Comparison of ENCODE assay signal across 1 cellular context in the genomic region with DNA sequence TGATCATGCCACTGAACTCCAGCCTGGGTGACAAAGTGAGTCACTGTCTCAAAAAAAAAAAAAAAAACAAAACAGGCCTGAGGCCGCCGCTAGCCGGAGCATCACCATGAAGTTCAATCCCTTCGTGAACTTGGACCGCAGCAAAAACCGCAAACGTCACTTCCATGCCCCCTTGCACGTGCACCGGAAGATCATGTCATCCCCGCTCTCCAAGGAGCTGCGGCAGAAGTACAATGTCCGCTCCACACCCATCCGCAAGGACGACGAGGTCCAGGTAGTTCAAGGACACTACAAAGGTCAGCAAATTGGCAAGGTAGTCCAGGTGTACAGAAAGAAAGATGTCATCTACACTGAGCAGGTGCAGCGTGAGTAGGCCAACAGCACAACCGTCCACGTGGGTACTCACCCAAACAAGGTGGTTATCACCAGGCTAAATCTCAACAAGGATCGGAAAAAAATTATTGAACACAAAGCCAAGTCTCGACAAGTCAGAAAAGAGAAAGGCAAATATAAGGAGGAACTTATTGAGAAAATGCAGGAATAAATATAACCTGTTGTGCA.
TF ChIP-seq lines count a peak whose summit lies in the region.

No MANE protein-coding gene starts in this region.

TF ChIP-seq in K562, 482 proteins besides CTCF, POLR2A, EP300 and RAD21:
- TF ChIP-seq, protein P1, sequence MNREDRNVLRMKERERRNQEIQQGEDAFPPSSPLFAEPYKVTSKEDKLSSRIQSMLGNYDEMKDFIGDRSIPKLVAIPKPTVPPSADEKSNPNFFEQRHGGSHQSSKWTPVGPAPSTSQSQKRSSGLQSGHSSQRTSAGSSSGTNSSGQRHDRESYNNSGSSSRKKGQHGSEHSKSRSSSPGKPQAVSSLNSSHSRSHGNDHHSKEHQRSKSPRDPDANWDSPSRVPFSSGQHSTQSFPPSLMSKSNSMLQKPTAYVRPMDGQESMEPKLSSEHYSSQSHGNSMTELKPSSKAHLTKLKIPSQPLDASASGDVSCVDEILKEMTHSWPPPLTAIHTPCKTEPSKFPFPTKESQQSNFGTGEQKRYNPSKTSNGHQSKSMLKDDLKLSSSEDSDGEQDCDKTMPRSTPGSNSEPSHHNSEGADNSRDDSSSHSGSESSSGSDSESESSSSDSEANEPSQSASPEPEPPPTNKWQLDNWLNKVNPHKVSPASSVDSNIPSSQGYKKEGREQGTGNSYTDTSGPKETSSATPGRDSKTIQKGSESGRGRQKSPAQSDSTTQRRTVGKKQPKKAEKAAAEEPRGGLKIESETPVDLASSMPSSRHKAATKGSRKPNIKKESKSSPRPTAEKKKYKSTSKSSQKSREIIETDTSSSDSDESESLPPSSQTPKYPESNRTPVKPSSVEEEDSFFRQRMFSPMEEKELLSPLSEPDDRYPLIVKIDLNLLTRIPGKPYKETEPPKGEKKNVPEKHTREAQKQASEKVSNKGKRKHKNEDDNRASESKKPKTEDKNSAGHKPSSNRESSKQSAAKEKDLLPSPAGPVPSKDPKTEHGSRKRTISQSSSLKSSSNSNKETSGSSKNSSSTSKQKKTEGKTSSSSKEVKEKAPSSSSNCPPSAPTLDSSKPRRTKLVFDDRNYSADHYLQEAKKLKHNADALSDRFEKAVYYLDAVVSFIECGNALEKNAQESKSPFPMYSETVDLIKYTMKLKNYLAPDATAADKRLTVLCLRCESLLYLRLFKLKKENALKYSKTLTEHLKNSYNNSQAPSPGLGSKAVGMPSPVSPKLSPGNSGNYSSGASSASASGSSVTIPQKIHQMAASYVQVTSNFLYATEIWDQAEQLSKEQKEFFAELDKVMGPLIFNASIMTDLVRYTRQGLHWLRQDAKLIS (CRISPR knock-in tag; IDR thresholded peaks at IDR 0.05) = no peak
- TF ChIP-seq, protein P2, sequence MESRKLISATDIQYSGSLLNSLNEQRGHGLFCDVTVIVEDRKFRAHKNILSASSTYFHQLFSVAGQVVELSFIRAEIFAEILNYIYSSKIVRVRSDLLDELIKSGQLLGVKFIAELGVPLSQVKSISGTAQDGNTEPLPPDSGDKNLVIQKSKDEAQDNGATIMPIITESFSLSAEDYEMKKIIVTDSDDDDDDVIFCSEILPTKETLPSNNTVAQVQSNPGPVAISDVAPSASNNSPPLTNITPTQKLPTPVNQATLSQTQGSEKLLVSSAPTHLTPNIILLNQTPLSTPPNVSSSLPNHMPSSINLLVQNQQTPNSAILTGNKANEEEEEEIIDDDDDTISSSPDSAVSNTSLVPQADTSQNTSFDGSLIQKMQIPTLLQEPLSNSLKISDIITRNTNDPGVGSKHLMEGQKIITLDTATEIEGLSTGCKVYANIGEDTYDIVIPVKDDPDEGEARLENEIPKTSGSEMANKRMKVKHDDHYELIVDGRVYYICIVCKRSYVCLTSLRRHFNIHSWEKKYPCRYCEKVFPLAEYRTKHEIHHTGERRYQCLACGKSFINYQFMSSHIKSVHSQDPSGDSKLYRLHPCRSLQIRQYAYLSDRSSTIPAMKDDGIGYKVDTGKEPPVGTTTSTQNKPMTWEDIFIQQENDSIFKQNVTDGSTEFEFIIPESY (CRISPR knock-in tag; IDR thresholded peaks at IDR 0.05) = 0 out of 2 replicates have a peak, but pooled peaks have one; percentile 14
- TF ChIP-seq, protein P3, sequence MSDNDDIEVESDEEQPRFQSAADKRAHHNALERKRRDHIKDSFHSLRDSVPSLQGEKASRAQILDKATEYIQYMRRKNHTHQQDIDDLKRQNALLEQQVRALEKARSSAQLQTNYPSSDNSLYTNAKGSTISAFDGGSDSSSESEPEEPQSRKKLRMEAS (CRISPR knock-in tag; IDR thresholded peaks at IDR 0.05) = 0 out of 2 replicates have a peak, but pooled peaks have one; percentile 23
- TF ChIP-seq, protein P4, sequence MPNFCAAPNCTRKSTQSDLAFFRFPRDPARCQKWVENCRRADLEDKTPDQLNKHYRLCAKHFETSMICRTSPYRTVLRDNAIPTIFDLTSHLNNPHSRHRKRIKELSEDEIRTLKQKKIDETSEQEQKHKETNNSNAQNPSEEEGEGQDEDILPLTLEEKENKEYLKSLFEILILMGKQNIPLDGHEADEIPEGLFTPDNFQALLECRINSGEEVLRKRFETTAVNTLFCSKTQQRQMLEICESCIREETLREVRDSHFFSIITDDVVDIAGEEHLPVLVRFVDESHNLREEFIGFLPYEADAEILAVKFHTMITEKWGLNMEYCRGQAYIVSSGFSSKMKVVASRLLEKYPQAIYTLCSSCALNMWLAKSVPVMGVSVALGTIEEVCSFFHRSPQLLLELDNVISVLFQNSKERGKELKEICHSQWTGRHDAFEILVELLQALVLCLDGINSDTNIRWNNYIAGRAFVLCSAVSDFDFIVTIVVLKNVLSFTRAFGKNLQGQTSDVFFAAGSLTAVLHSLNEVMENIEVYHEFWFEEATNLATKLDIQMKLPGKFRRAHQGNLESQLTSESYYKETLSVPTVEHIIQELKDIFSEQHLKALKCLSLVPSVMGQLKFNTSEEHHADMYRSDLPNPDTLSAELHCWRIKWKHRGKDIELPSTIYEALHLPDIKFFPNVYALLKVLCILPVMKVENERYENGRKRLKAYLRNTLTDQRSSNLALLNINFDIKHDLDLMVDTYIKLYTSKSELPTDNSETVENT (CRISPR knock-in tag; IDR thresholded peaks at IDR 0.05) = no peak
- TF ChIP-seq ILF3 (IDR thresholded peaks at IDR 0.05; ENCODE audit: borderline replicate concordance) (no peak), CBFB (CRISPR knock-in tag; IDR thresholded peaks at IDR 0.05) (no peak)
